ENCODE assay signal across 9 cellular contexts in genomic region chr20:32474009-32474716, GRCh38.
DNase-seq lines count a peak whose midpoint lies in the region; ATAC-seq and TF ChIP-seq lines count a peak whose summit lies in the region.
"Had no signal": no experiment of that assay in that cellular context is flagged by ENCODE, and none has a peak within 500 bp of the region (broad histone marks: within the 10 kb centered on the region; RNA-seq: fewer than 3 reads in every experiment).

No MANE protein-coding gene starts in this region.

- intact Hi-C loops in adrenal gland (cut with DNase I): no loop called here
- intact Hi-C loops in heart left ventricle (cut with DNase I): loop anchor here in 1 of 10 donors (2.0 kb wide), 1 partner anchor 115 kb away; the partner anchor contains the start of gene ASXL1

- H3K23ac ChIP-seq in trophoblast cell (ENCODE audit: low read length): no peak overlapping the region

- no peak for TF ChIP-seq POLR2A in adrenal gland (IDR thresholded peaks at IDR 0.05)
- no peak for TF ChIP-seq POLR2A in heart left ventricle (IDR thresholded peaks at IDR 0.05)

- POLR2A ChIA-PET in AG04449 (lab: Yijun Ruan, JAX): interaction anchor here (1.3 to 1.4 kb wide), 2 partner anchors 9 to 17 kb away, joined by 3 read pairs; no protein-coding TSS in a partner anchor

- no peak overlapping the region for H2AFZ ChIP-seq in trophoblast cell (ENCODE audit: insufficient read depth, low read length, poor library complexity)

- no peak overlapping the region for H2BK12ac ChIP-seq in trophoblast cell (ENCODE audit: low read length)

- H3K36me3 ChIP-seq in adrenal gland (replicated peaks in 1 of 2) (peaks cover 0 to 10% of the 10 kb centered on the region in 2 donors), heart left ventricle (peaks cover 0 to 25% (median 0%) of the 10 kb centered on the region in 9 donors), trophoblast cell (ENCODE audit: control insufficient read depth in 1 of 2, insufficient read depth in 2 of 2, low read length in 2 of 2) (peaks cover 35 to 49% of the 10 kb centered on the region in 2 experiments)

- H3K14ac ChIP-seq in trophoblast cell (ENCODE audit: low read length): no peak overlapping the region

- CTCF ChIA-PET in AG04449 (lab: Yijun Ruan, JAX): interaction anchor here (2.2 to 6.7 kb wide), 2 partner anchors 17 to 179 kb away, joined by 6 to 37 read pairs; no protein-coding TSS in a partner anchor

- H3K4me3 ChIP-seq in AG04449 (ENCODE audit: low read depth, low read length): peak overlapping the region; percentile 50
- peak overlapping the region in 2 of 4 donors; percentile 0 to 41 for H3K4me3 ChIP-seq in adrenal gland
- H3K4me3 ChIP-seq in heart left ventricle: peak overlapping the region in 10 of 12 donors; percentile 16 to 60 (median 44)
- no peak overlapping the region for H3K4me3 ChIP-seq in trophoblast cell (ENCODE audit: low read depth, low read length)

- peaks cover 39% of the 10 kb centered on the region for H3K79me2 ChIP-seq in trophoblast cell (ENCODE audit: control insufficient read depth, insufficient read depth, low read length, poor library complexity)

- no peak overlapping the region for H4K8ac ChIP-seq in trophoblast cell (ENCODE audit: low read depth, low read length)

- H3K27ac ChIP-seq in adrenal gland (peak overlapping the region; percentile 74 to 92 (median 78)), heart left ventricle (peak overlapping the region; percentile 51 to 95 (median 81)), trophoblast cell (ENCODE audit: low read depth, low read length) (peak overlapping the region; percentile 82)

- peak overlapping the region; percentile 67 for H4K91ac ChIP-seq in trophoblast cell (ENCODE audit: low read depth, low read length)

- no peaks in the 10 kb centered on the region for H3K27me3 ChIP-seq in adrenal gland
- H3K27me3 ChIP-seq in heart left ventricle: no peaks in the 10 kb centered on the region
- H3K27me3 ChIP-seq in trophoblast cell (ENCODE audit: insufficient read depth, low read length): no peaks in the 10 kb centered on the region

- DNase-seq in AG04449 (ENCODE audit: low read depth, low spot score): no peak
- peak in 4 of 7 donors; percentile 48 to 57 (median 54) for DNase-seq in adrenal gland
- peak in 2 of 5 donors; percentile 34 to 55 for DNase-seq in heart left ventricle
- no peak for DNase-seq in trophoblast cell
- DNase-seq in activated CD4-positive, alpha-beta T cell treated with anti-CD3 and anti-CD28 coated beads for 48 hours: no peak
- DNase-seq in GDM1 (lab: John Stamatoyannopoulos, UW): no peak
- no peak for DNase-seq in iPS-NIHi11 (ENCODE audit: low spot score)
- no peak for DNase-seq in effector CD4-positive, alpha-beta T cell
- DNase-seq: NCI-H1417 had no signal

- H2BK120ac ChIP-seq in trophoblast cell (ENCODE audit: insufficient read depth, low read length, poor library complexity): no peak overlapping the region

- H3K4ac ChIP-seq in trophoblast cell (ENCODE audit: low read depth, low read length): peak overlapping the region; percentile 25

- no peak overlapping the region for H3K4me2 ChIP-seq in trophoblast cell (ENCODE audit: low read length)

- H3K79me1 ChIP-seq in trophoblast cell (ENCODE audit: low read length): peaks cover 21% of the 10 kb centered on the region

- H3K9ac ChIP-seq in trophoblast cell (ENCODE audit: low read length): no peak overlapping the region

- H3K9me3 ChIP-seq in adrenal gland (replicated peaks in 1 of 3) (no peaks in the 10 kb centered on the region), heart left ventricle (no peaks in the 10 kb centered on the region), trophoblast cell (ENCODE audit: insufficient read depth, low read depth, low read length) (peaks cover 4% of the 10 kb centered on the region)

- peaks cover 35 to 93% of the 10 kb centered on the region in 2 donors for H3K4me1 ChIP-seq in adrenal gland (replicated peaks in 1 of 2)
- H3K4me1 ChIP-seq in heart left ventricle: peaks cover 14 to 85% (median 62%) of the 10 kb centered on the region in 12 donors
- H3K4me1 ChIP-seq in trophoblast cell (ENCODE audit: control insufficient read depth in 1 of 2, insufficient read depth in 2 of 2, low read length in 2 of 2): peaks cover 53 to 54% of the 10 kb centered on the region in 2 experiments

- ATAC-seq in heart left ventricle: peak in 1 of 4 donors; percentile 4

- no peak for TF ChIP-seq CTCF in AG04449 (IDR thresholded peaks at IDR 0.05; ENCODE audit: insufficient read depth, low read length, missing control alignments)
- TF ChIP-seq CTCF in adrenal gland (IDR thresholded peaks at IDR 0.05): no peak
- TF ChIP-seq CTCF in heart left ventricle (IDR thresholded peaks at IDR 0.05): no peak

- no peak overlapping the region for H4K12ac ChIP-seq in trophoblast cell (ENCODE audit: low read depth, low read length)

- peak overlapping the region; percentile 34 for H3K18ac ChIP-seq in trophoblast cell (ENCODE audit: low read length)

- 24 to 54% (median 44%) methylated on average over 5 to 18 of the region's 18 CpGs for WGBS in adrenal gland, 4 donors
- 53 to 60% (median 57%) methylated on average over 10 to 18 of the region's 18 CpGs for WGBS in heart left ventricle, 4 donors
- no CpG with 5 or more reads among the region's 18 CpGs for WGBS in trophoblast cell (ENCODE audit: extremely low coverage, insufficient coverage, insufficient read length)

- H2BK5ac ChIP-seq in trophoblast cell (ENCODE audit: low read depth, low read length, poor library complexity): no peak overlapping the region

- H2AK5ac ChIP-seq in trophoblast cell (ENCODE audit: low read length): no peak overlapping the region

Comparison
In these comparisons a context has a peak if more than half of its experiments do, and no peak if none do; other contexts are left out.
1. DNase-seq: peak in adrenal gland (4 of 7); none in AG04449 (single experiment), trophoblast cell (0 of 2), activated CD4-positive, alpha-beta T cell treated with anti-CD3 and anti-CD28 coated beads for 48 hours (single experiment), GDM1 (single experiment), iPS-NIHi11 (single experiment) and effector CD4-positive, alpha-beta T cell (single experiment).
2. Peak in every context shown above with its lines, with median percentiles within 50 percentile points of each other: H3K27ac ChIP-seq.